ENCODE assay signal across 15 cellular contexts in genomic region chr14:60332869-60333268, GRCh38.
"Had no signal": no experiment of that assay in that cellular context is flagged by ENCODE, and none has a peak within 500 bp of the region (broad histone marks: within the 10 kb centered on the region; RNA-seq: fewer than 3 reads in every experiment).

No MANE protein-coding gene starts in this region.

- H3K4me1 ChIP-seq: colonic mucosa had no signal

- ATAC-seq: heart left ventricle; natural killer cell treated with Interleukin-12 subunit alpha and Interleukin-12 subunit beta and Interleukin-15 and Interleukin-18, amount 100 ng/mL, for 72 hours; right cardiac atrium; stimulated activated memory B cell treated with anti-CD40 and anti-IgM and Interleukin-4, amounts not matched to agents 10 μg/mL and 1 μg/mL and 100 μg/mL, for 72 hours had no signal

- H3K9me3 Mint-ChIP-seq: natural killer cell treated with Interleukin-12 subunit alpha and Interleukin-12 subunit beta and Interleukin-15 and Interleukin-18, amount 100 ng/mL, for 72 hours; stimulated activated memory B cell treated with anti-CD40 and anti-IgM and Interleukin-4, amounts not matched to agents 10 μg/mL and 1 μg/mL and 100 μg/mL, for 72 hours had no signal

- H3K4me2 ChIP-seq: smooth muscle cell had no signal

- DNase-seq: activated CD4-positive, alpha-beta T cell treated with anti-CD3 and anti-CD28 coated beads for 4 hours; activated gamma-delta T cell treated with Interleukin-2 at 50 U/mL for 16 hours; activated T-cell treated with anti-CD3 and anti-CD28 coated beads, Interleukin-2, amount 50 U/mL, for 1 hour; colonic mucosa; esophagus squamous epithelium; foreskin melanocyte; heart left ventricle; nucleus accumbens; right cardiac atrium had no signal

- H3K27ac ChIP-seq: colonic mucosa, esophagus squamous epithelium, heart left ventricle, tibial nerve, vagina, VCaP had no signal

- H3K36me3 ChIP-seq: colonic mucosa, esophagus squamous epithelium, heart left ventricle, tibial nerve, vagina had no signal

- H3K9me3 ChIP-seq: colonic mucosa, esophagus squamous epithelium, tibial nerve, vagina had no signal

- H3K4me3 Mint-ChIP-seq: stimulated activated memory B cell treated with anti-CD40 and anti-IgM and Interleukin-4, amounts not matched to agents 10 μg/mL and 1 μg/mL and 100 μg/mL, for 72 hours had no signal

- H3K4me3 ChIP-seq: colonic mucosa, esophagus squamous epithelium, heart left ventricle, smooth muscle cell, tibial nerve, vagina had no signal

- H3K27ac Mint-ChIP-seq: stimulated activated memory B cell treated with anti-CD40 and anti-IgM and Interleukin-4, amounts not matched to agents 10 μg/mL and 1 μg/mL and 100 μg/mL, for 72 hours had no signal

- H3K36me3 Mint-ChIP-seq: natural killer cell treated with Interleukin-12 subunit alpha and Interleukin-12 subunit beta and Interleukin-15 and Interleukin-18, amount 100 ng/mL, for 72 hours; stimulated activated memory B cell treated with anti-CD40 and anti-IgM and Interleukin-4, amounts not matched to agents 10 μg/mL and 1 μg/mL and 100 μg/mL, for 72 hours had no signal

- H3K27me3 ChIP-seq: colonic mucosa, vagina had no signal
